Comparison of ENCODE assay signal across 1 cellular context in the genomic region with DNA sequence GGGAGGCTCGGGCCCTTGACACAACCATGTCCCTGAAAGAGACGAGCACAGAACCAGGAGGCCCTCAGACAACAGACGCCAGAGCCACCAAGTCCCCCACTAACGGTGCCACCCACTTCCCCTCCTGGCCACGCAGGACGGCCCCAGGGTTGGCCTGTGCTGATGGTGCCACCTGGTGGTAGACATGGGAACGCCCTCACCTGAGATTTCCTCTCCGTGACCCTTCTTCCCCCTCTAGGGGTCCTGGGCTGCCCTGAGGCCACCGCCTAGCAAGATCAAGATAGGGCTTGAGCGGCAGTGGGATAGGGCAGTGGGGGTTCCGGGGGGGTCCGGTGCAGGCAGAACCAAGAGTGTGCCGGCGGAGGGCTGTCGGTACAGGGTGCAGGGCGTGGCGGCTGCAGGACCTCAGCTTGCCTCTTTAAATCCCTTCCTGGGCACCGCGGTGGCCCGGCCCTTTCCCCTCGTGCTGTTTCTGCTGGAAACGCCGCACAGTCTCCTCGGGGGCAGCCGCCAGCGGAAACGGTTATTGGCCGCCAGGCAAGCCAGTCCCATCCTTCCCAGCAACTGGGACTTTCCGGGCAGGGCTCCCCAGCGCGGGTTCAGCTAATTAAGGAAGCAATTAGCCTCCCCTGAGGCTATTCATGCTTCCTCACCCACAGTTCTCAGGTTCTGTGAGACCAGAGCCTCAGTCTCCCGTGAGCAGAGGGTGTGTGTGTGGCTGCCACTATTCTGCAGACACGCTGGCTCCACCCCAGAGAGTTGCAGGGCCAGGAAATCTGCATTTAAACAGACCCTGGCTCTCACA.
TF ChIP-seq lines count a peak whose summit lies in the region.

No MANE protein-coding gene starts in this region.

TF ChIP-seq in HepG2, 621 proteins besides CTCF, POLR2A, EP300 and RAD21 (continued from another document):
- TF ChIP-seq, protein P1, sequence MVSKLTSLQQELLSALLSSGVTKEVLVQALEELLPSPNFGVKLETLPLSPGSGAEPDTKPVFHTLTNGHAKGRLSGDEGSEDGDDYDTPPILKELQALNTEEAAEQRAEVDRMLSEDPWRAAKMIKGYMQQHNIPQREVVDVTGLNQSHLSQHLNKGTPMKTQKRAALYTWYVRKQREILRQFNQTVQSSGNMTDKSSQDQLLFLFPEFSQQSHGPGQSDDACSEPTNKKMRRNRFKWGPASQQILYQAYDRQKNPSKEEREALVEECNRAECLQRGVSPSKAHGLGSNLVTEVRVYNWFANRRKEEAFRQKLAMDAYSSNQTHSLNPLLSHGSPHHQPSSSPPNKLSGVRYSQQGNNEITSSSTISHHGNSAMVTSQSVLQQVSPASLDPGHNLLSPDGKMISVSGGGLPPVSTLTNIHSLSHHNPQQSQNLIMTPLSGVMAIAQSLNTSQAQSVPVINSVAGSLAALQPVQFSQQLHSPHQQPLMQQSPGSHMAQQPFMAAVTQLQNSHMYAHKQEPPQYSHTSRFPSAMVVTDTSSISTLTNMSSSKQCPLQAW (CRISPR knock-in tag; IDR thresholded peaks at IDR 0.05), result peak; percentile 68
- TF ChIP-seq SALL1 (CRISPR knock-in tag; IDR thresholded peaks at IDR 0.05), result peak; percentile 46; the same call in 1 of the 2 replicates
